Comparison of ENCODE assay signal across 27 cellular contexts in genomic region chr1:11752359-11753208, GRCh38. TPM values are rescaled to one million over a fixed set of nuclear protein-coding genes. Genes with fewer than 3 reads are reported as not detected.
DNase-seq lines count a peak whose midpoint lies in the region; ATAC-seq and TF ChIP-seq lines count a peak whose summit lies in the region.
"Had no signal": no experiment of that assay in that cellular context is flagged by ENCODE, and none has a peak within 500 bp of the region (broad histone marks: within the 10 kb centered on the region; RNA-seq: fewer than 3 reads in every experiment).

No MANE protein-coding gene starts in this region.

- peaks cover 7% of the 10 kb centered on the region for H3K4me1 Mint-ChIP-seq in CD4-positive, alpha-beta T cell (ENCODE audit: low read depth)
- peaks cover 16 to 19% of the 10 kb centered on the region in 2 donors for H3K4me1 Mint-ChIP-seq in effector memory CD8-positive, alpha-beta T cell (ENCODE audit: low read depth in 2 of 2)
- peaks cover 12 to 16% of the 10 kb centered on the region in 2 donors for H3K4me1 Mint-ChIP-seq in immature natural killer cell

- no peak for TF ChIP-seq CTCF in CD4-positive, alpha-beta T cell (IDR thresholded peaks at IDR 0.05)

- no peak overlapping the region for H3K4ac ChIP-seq in neuronal stem cell (ENCODE audit: low read length)

- no peak overlapping the region for H3K4me3 ChIP-seq in neuronal stem cell (ENCODE audit: low read length in 2 of 2)
- H3K4me3 ChIP-seq: HAP-1, testis had no signal

- WGBS in neuronal stem cell (ENCODE audit: extremely low coverage in 2 of 2, insufficient read length in 2 of 2, insufficient replicate concordance in 1 of 2), 2 donors: no CpG with 5 or more reads among the region's 19 CpGs

- peak overlapping the region; percentile 84 for H3K18ac ChIP-seq in neuronal stem cell (ENCODE audit: low read length)

- DNase-seq in CD4-positive, alpha-beta T cell: no peak
- DNase-seq in M059J (ENCODE audit: low read depth) (peak; percentile 30), neuronal stem cell (ENCODE audit: low spot score) (no peak), immature natural killer cell (no peak), hepatic stellate cell (ENCODE audit: low spot score) (no peak), DMS53 treated with DMSO at 0.1 percent for 48 hours (lab: John Stamatoyannopoulos, UW; ENCODE audit: unreplicated experiment) (no peak)
- no peak for DNase-seq in effector memory CD8-positive, alpha-beta T cell
- DNase-seq: activated CD4-positive, alpha-beta T cell treated with anti-CD3 and anti-CD28 coated beads, Interleukin-2, amount 10 ng/mL, durations not matched to agents 7 days and 5 days; activated naive CD4-positive, alpha-beta T cell treated with anti-CD3 and anti-CD28 coated beads for 36 hours; activated T-cell treated with anti-CD3 and anti-CD28 coated beads, Interleukin-2, amount 50 U/mL, for 48 hours; amygdala; NCI-H1048; NCI-H1930; stimulated activated CD4-positive, alpha-beta T cell treated with anti-CD3 and anti-CD28 coated beads, Interleukin-4, amount 100 ng/mL, for 1 hour; stimulated activated naive B cell treated with anti-CD40 and anti-IgM and Interleukin-4, amounts not matched to agents 10 μg/mL and 1 μg/mL and 100 μg/mL, for 72 hours; testis had no signal

- H2BK12ac ChIP-seq in neuronal stem cell (ENCODE audit: low read length): peak overlapping the region; percentile 88

- no peaks in the 10 kb centered on the region for H3K27me3 ChIP-seq in CD4-positive, alpha-beta T cell (ENCODE audit: control insufficient read depth, insufficient read depth, low read length)
- H3K27me3 ChIP-seq in neuronal stem cell (ENCODE audit: control insufficient read depth in 3 of 3, insufficient read depth in 3 of 3, low read depth in 1 of 3, low read length in 3 of 3): no peaks in the 10 kb centered on the region
- H3K27me3 ChIP-seq: testis had no signal

- peaks cover 4% of the 10 kb centered on the region for H3K79me1 ChIP-seq in neuronal stem cell (ENCODE audit: low read depth, low read length)

- H3K9me3 Mint-ChIP-seq in CD4-positive, alpha-beta T cell: no peaks in the 10 kb centered on the region
- H3K9me3 Mint-ChIP-seq in effector memory CD8-positive, alpha-beta T cell: no peaks in the 10 kb centered on the region
- H3K9me3 Mint-ChIP-seq in immature natural killer cell: no peaks in the 10 kb centered on the region
- H3K9me3 Mint-ChIP-seq: activated CD4-positive, alpha-beta T cell treated with anti-CD3 and anti-CD28 coated beads, Interleukin-2, amount 10 ng/mL, durations not matched to agents 7 days and 5 days; activated naive CD4-positive, alpha-beta T cell treated with anti-CD3 and anti-CD28 coated beads for 36 hours; stimulated activated naive B cell treated with anti-CD40 and anti-IgM and Interleukin-4, amounts not matched to agents 10 μg/mL and 1 μg/mL and 100 μg/mL, for 72 hours had no signal

- intact Hi-C loops in CD4-positive, alpha-beta T cell (cut with DNase I, micrococcal nuclease): no loop called here

- H3K9ac ChIP-seq in neuronal stem cell (ENCODE audit: low read depth, low read length, poor library complexity): no peak overlapping the region
- H3K9ac ChIP-seq: parathyroid adenoma had no signal

- H3K23ac ChIP-seq in neuronal stem cell (ENCODE audit: low read depth, low read length, poor library complexity): peak overlapping the region; percentile 29

- H3K4me2 ChIP-seq in neuronal stem cell (ENCODE audit: insufficient read depth, low read length, poor library complexity, severe bottlenecking): no peak overlapping the region

- no peak overlapping the region for H2AFZ ChIP-seq in neuronal stem cell (ENCODE audit: low read length)
- H2AFZ ChIP-seq: parathyroid adenoma had no signal

- H3K27me3 Mint-ChIP-seq in CD4-positive, alpha-beta T cell: no peaks in the 10 kb centered on the region
- H3K27me3 Mint-ChIP-seq in effector memory CD8-positive, alpha-beta T cell: no peaks in the 10 kb centered on the region
- H3K27me3 Mint-ChIP-seq in immature natural killer cell (ENCODE audit: low read depth in 3 of 3): peaks cover 0 to 2% (median 0%) of the 10 kb centered on the region in 3 donors

- no peak overlapping the region for H2BK15ac ChIP-seq in neuronal stem cell (ENCODE audit: low read length)

- H3K27ac ChIP-seq in CD4-positive, alpha-beta T cell (ENCODE audit: low read depth, low read length): no peak overlapping the region
- peak overlapping the region; percentile 9 for H3K27ac ChIP-seq in neuronal stem cell (replicated peaks; ENCODE audit: low read length)
- H3K27ac ChIP-seq: HL-60, parathyroid adenoma, testis had no signal

- peak overlapping the region; percentile 43 for H2BK5ac ChIP-seq in neuronal stem cell (ENCODE audit: low read length)

- peak overlapping the region; percentile 33 for H3K27ac Mint-ChIP-seq in CD4-positive, alpha-beta T cell
- H3K27ac Mint-ChIP-seq in effector memory CD8-positive, alpha-beta T cell: peak overlapping the region; percentile 49 to 79
- peak overlapping the region in 2 of 6 donors; percentile 16 to 39 for H3K27ac Mint-ChIP-seq in immature natural killer cell
- H3K27ac Mint-ChIP-seq: activated CD4-positive, alpha-beta T cell treated with anti-CD3 and anti-CD28 coated beads, Interleukin-2, amount 10 ng/mL, durations not matched to agents 7 days and 5 days; activated naive CD4-positive, alpha-beta T cell treated with anti-CD3 and anti-CD28 coated beads for 36 hours had no signal

- H3K4me3 Mint-ChIP-seq in CD4-positive, alpha-beta T cell: no peak overlapping the region
- no peak overlapping the region for H3K4me3 Mint-ChIP-seq in effector memory CD8-positive, alpha-beta T cell
- no peak overlapping the region for H3K4me3 Mint-ChIP-seq in immature natural killer cell
- H3K4me3 Mint-ChIP-seq: activated CD4-positive, alpha-beta T cell treated with anti-CD3 and anti-CD28 coated beads, Interleukin-2, amount 10 ng/mL, durations not matched to agents 7 days and 5 days; activated naive CD4-positive, alpha-beta T cell treated with anti-CD3 and anti-CD28 coated beads for 36 hours; CD14-positive monocyte; stimulated activated naive B cell treated with anti-CD40 and anti-IgM and Interleukin-4, amounts not matched to agents 10 μg/mL and 1 μg/mL and 100 μg/mL, for 72 hours had no signal

- POLR2A ChIA-PET in CD4-positive, alpha-beta T cell (lab: Charles Lee): no interaction called here

- H4K8ac ChIP-seq in neuronal stem cell (ENCODE audit: low read depth, low read length): no peak overlapping the region

- H3K9me3 ChIP-seq in CD4-positive, alpha-beta T cell (ENCODE audit: control insufficient read depth, low read length): no peaks in the 10 kb centered on the region
- H3K9me3 ChIP-seq in neuronal stem cell (replicated peaks in 1 of 2; ENCODE audit: control insufficient read depth in 2 of 2, insufficient read depth in 1 of 2, low read depth in 1 of 2, low read length in 2 of 2): peaks cover 0 to 3% of the 10 kb centered on the region in 2 donors
- H3K9me3 ChIP-seq: HAP-1, testis had no signal

- CTCF ChIA-PET in CD4-positive, alpha-beta T cell (lab: Charles Lee): no interaction called here

- H3K14ac ChIP-seq in neuronal stem cell (ENCODE audit: low read length): peak overlapping the region; percentile 25

- H2BK120ac ChIP-seq in neuronal stem cell (ENCODE audit: low read depth, low read length): no peak overlapping the region

- peak overlapping the region; percentile 23 for H2AK5ac ChIP-seq in neuronal stem cell (ENCODE audit: low read depth, low read length)

- H3K4me1 ChIP-seq in neuronal stem cell (ENCODE audit: control insufficient read depth in 2 of 2, insufficient read depth in 1 of 2, low read depth in 1 of 2, low read length in 2 of 2): peaks cover 11 to 20% of the 10 kb centered on the region in 2 donors
- H3K4me1 ChIP-seq: HAP-1, parathyroid adenoma, testis had no signal

- H3K36me3 ChIP-seq in neuronal stem cell (replicated peaks in 1 of 2; ENCODE audit: control insufficient read depth in 2 of 2, insufficient read depth in 2 of 2, low read length in 2 of 2): peaks cover 17 to 24% of the 10 kb centered on the region in 2 donors

- H3K36me3 Mint-ChIP-seq in CD4-positive, alpha-beta T cell (ENCODE audit: low read depth): peaks cover 14% of the 10 kb centered on the region
- H3K36me3 Mint-ChIP-seq in effector memory CD8-positive, alpha-beta T cell (ENCODE audit: insufficient read depth): peaks cover 1% of the 10 kb centered on the region
- peaks cover 0 to 6% (median 0%) of the 10 kb centered on the region in 3 donors for H3K36me3 Mint-ChIP-seq in immature natural killer cell

- no peak overlapping the region for H4K91ac ChIP-seq in neuronal stem cell (ENCODE audit: low read depth, low read length, poor library complexity)

- no peak for ATAC-seq in CD4-positive, alpha-beta T cell (ENCODE audit: poor library complexity)
- no peak for ATAC-seq in effector memory CD8-positive, alpha-beta T cell (replicated peaks)
- ATAC-seq: right cardiac atrium; stimulated activated naive B cell treated with anti-CD40 and anti-IgM and Interleukin-4, amounts not matched to agents 10 μg/mL and 1 μg/mL and 100 μg/mL, for 72 hours had no signal

RNA-seq across cellular contexts. Expression of gene C1orf167, which starts 9.4 kb away (rescaled TPM):
- not detected for total RNA-seq in CD4-positive, alpha-beta T cell
- not detected in 2 replicates for total RNA-seq in M059J (2014; rRNA removed; shearing (Covaris generic))
- polyA plus RNA-seq in neuronal stem cell (2013, experiment 1 of 2): 0.77 TPM
- 0.60 TPM for polyA plus RNA-seq in neuronal stem cell (2013, experiment 2 of 2)
- 1 to 10 TPM in 1 of 3 donors, not detected in 2; 3.0 TPM for polyA plus RNA-seq in immature natural killer cell
- total RNA-seq: activated CD4-positive, alpha-beta T cell treated with anti-CD3 and anti-CD28 coated beads, Interleukin-2, amount 10 ng/mL, durations not matched to agents 7 days and 5 days; activated naive CD4-positive, alpha-beta T cell treated with anti-CD3 and anti-CD28 coated beads for 36 hours; bronchial epithelial cell; glomerular endothelial cell; LHCN-M2; RPMI7951; SK-MEL-5; T-helper 1 cell treated with Interleukin-12 subunit alpha and Interleukin-12 subunit beta and Interleukin-4 antibody, amounts not matched to agents 30 ng/mL and 1 ng/mL, for 36 hours had no signal
- polyA plus RNA-seq: CD14-positive monocyte had no signal

RNA-seq across cellular contexts. Expression of gene AGTRAP, which starts 16.6 kb away (rescaled TPM):
- 10 to 100 TPM; 21.3 to 21.8 TPM for total RNA-seq in CD4-positive, alpha-beta T cell
- 105 and 126 TPM in 2 replicates for total RNA-seq in M059J (2014; rRNA removed; shearing (Covaris generic))
- 40.4 TPM for polyA plus RNA-seq in neuronal stem cell (2013, experiment 1 of 2)
- 41.2 TPM for polyA plus RNA-seq in neuronal stem cell (2013, experiment 2 of 2)
- 100 to 1,000 TPM; 319 to 591 (median 324) TPM for polyA plus RNA-seq in immature natural killer cell

RNA-seq across cellular contexts. Expression of gene MTHFR, which starts 53.2 kb away (rescaled TPM):
- 10 to 100 TPM; 30.8 to 31.3 TPM for total RNA-seq in CD4-positive, alpha-beta T cell
- total RNA-seq in M059J (2014; rRNA removed; shearing (Covaris generic)): 2.0 and 7.5 TPM in 2 replicates
- 7.3 TPM for polyA plus RNA-seq in neuronal stem cell (2013, experiment 1 of 2)
- 7.7 TPM for polyA plus RNA-seq in neuronal stem cell (2013, experiment 2 of 2)
- polyA plus RNA-seq in immature natural killer cell: 10 to 100 TPM in 1 of 3 donors, 1 to 10 TPM in 2; 5.0 to 15.2 (median 7.6) TPM

RNA-seq across cellular contexts. Expression of gene CLCN6, which starts 53.4 kb away (rescaled TPM):
- 10 to 100 TPM; 10.9 to 11.2 TPM for total RNA-seq in CD4-positive, alpha-beta T cell
- 3.2 and 6.9 TPM in 2 replicates for total RNA-seq in M059J (2014; rRNA removed; shearing (Covaris generic))
- 18.0 TPM for polyA plus RNA-seq in neuronal stem cell (2013, experiment 1 of 2)
- 18.2 TPM for polyA plus RNA-seq in neuronal stem cell (2013, experiment 2 of 2)
- 1 to 10 TPM; 1.1 to 3.6 (median 1.5) TPM for polyA plus RNA-seq in immature natural killer cell
